Comparison of ENCODE assay signal across 17 cellular contexts in the genomic region with DNA sequence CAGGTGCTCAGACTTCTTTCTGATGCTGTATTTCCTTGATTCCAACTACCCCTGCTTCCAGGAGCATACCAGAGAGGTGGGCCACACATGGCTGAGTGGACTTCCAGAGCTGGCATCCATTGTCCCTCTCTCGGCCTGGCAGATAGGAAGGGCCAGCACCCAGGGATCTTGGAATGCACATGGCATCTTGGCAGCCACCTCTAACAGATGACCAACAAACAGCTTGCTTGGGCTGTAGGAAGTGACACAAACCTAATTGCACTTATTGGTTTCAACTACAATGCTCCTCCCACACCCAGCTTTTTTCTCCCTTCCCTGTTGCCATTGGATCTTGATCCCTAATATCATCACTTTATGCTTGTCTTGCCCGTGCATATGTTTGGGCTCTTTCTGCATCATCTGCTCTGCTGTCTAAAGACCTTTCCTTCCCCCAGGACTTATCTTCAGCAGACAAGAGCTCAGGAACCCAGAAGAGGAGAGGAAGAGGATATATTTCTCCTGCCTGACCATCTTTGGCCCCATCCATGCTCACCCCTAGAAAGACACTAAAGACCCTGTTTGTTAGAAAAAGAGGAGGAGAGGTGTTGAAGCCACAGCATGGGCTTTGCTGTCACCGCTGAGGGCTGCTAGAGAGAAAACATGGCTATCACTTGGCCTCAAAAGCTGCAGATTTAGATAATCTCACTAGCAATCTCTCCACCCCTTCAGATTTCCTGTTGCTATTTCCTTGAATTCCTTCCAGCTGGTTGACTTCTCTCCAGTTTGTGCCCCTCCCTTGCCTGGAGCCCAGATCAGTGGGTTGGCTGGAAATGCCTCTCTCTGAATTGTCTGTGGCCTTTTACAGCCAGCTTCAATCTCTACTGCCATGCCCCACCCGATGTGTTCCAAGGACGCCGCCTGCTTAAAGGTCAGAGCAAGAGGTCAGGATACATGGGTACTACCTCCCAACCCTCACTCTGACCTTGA.
DNase-seq lines count a peak whose midpoint lies in the region; ATAC-seq and TF ChIP-seq lines count a peak whose summit lies in the region.
"Had no signal": no experiment of that assay in that cellular context is flagged by ENCODE, and none has a peak within 500 bp of the region (broad histone marks: within the 10 kb centered on the region; RNA-seq: fewer than 3 reads in every experiment).

No MANE protein-coding gene starts in this region.

- DNase-seq in EH (ENCODE audit: low read depth) (peak; percentile 15), RPMI7951 (ENCODE audit: low read depth) (peak; percentile 75), cerebellar nuclear complex (lab: John Stamatoyannopoulos, UW) (peak; percentile 75 to 83), HPDE6-E6E7 (ENCODE audit: extremely low spot score) (no peak), mesenchymal stem cell (no peak), AG20443 (ENCODE audit: low spot score) (no peak)
- DNase-seq: COR-L47, GOT3, KG1, NCI-H1092, NCI-H146, NCI-H2081, NCI-H510A treated with DMSO at 0.1 percent for 48 hours, PC-9 had no signal

- no peak overlapping the region for H2AK5ac ChIP-seq in mesenchymal stem cell (ENCODE audit: low read length, severe bottlenecking)

- H2BK15ac ChIP-seq in mesenchymal stem cell (ENCODE audit: low read depth, poor library complexity, severe bottlenecking) = no peak overlapping the region

- no peak for TF ChIP-seq CTCF in nephron (IDR thresholded peaks at IDR 0.05; ENCODE audit: unreplicated experiment in 3 of 3)

- no peak overlapping the region for H4K91ac ChIP-seq in mesenchymal stem cell (ENCODE audit: low read length)

- no peak overlapping the region for H2AFZ ChIP-seq in mesenchymal stem cell (ENCODE audit: low read depth, low read length)
- H2AFZ ChIP-seq: PC-9 had no signal

- H3K27ac ChIP-seq in mesenchymal stem cell (ENCODE audit: low read length, poor library complexity, severe bottlenecking) = no peak overlapping the region
- H3K27ac ChIP-seq: PC-9, SJSA1 had no signal

- H2BK120ac ChIP-seq in mesenchymal stem cell (ENCODE audit: low read depth, low read length) = no peak overlapping the region

- peak overlapping the region in 2 of 3 experiments; percentile 13 to 19 for H3K27ac Mint-ChIP-seq in nephron

- H3K4me1 ChIP-seq in mesenchymal stem cell (ENCODE audit: control insufficient read depth, insufficient read depth, low read depth, low read length) = no peaks in the 10 kb centered on the region

- H3K9me3 ChIP-seq in mesenchymal stem cell (ENCODE audit: control insufficient read depth, low read length) = no peaks in the 10 kb centered on the region
- H3K9me3 ChIP-seq: SJSA1 had no signal

- H3K36me3 ChIP-seq in mesenchymal stem cell (ENCODE audit: control insufficient read depth in 1 of 2, insufficient read depth in 2 of 2, low read depth in 1 of 2, low read length in 2 of 2) = no peaks in the 10 kb centered on the region
- H3K36me3 ChIP-seq: SJSA1 had no signal

- no peak overlapping the region for H2BK5ac ChIP-seq in mesenchymal stem cell (ENCODE audit: low read depth, low read length, poor library complexity, severe bottlenecking)

- no peak overlapping the region for H3K4me3 ChIP-seq in mesenchymal stem cell (ENCODE audit: insufficient read depth in 1 of 2, low read depth in 1 of 2, low read length in 2 of 2)
- H3K4me3 ChIP-seq: PC-9, SJSA1 had no signal

- no peak overlapping the region for H3K9ac ChIP-seq in mesenchymal stem cell (ENCODE audit: low read length)

- no peaks in the 10 kb centered on the region for H3K79me1 ChIP-seq in mesenchymal stem cell (replicated peaks; ENCODE audit: low read length, poor library complexity, severe bottlenecking)

- no peak overlapping the region for H3K4ac ChIP-seq in mesenchymal stem cell (ENCODE audit: low read depth in 1 of 2, low read length in 2 of 2)

- H2BK12ac ChIP-seq in mesenchymal stem cell (ENCODE audit: low read length in 2 of 2) = no peak overlapping the region

- no peaks in the 10 kb centered on the region for H3K36me3 Mint-ChIP-seq in nephron (ENCODE audit: low read depth)

- H3K9me3 Mint-ChIP-seq in nephron = no peaks in the 10 kb centered on the region

- H4K8ac ChIP-seq in mesenchymal stem cell (ENCODE audit: low read length) = no peak overlapping the region

- H3K18ac ChIP-seq in mesenchymal stem cell (ENCODE audit: low read depth in 1 of 2, low read length in 2 of 2) = no peak overlapping the region

- no peak for ATAC-seq in GM18909 (IDR thresholded peaks at IDR 0.05; ENCODE audit: poor library complexity, unreplicated experiment)

- no peak overlapping the region for H3K4me3 Mint-ChIP-seq in nephron

- no peak overlapping the region for H3K4me2 ChIP-seq in mesenchymal stem cell (ENCODE audit: low read length, poor library complexity, severe bottlenecking)
- H3K4me2 ChIP-seq: PC-9 had no signal

- peaks cover 7% of the 10 kb centered on the region for H3K4me1 Mint-ChIP-seq in nephron

- H3K27me3 ChIP-seq in mesenchymal stem cell (ENCODE audit: control insufficient read depth in 1 of 2, insufficient read depth in 1 of 2, low read length in 2 of 2) = peaks cover 0 to 23% of the 10 kb centered on the region in 2 experiments
- H3K27me3 ChIP-seq: SJSA1 had no signal

- H3K14ac ChIP-seq in mesenchymal stem cell (ENCODE audit: low read length in 2 of 2) = no peak overlapping the region

- WGBS in mesenchymal stem cell = 71% methylated on average over 6 of the region's 6 CpGs

- no peak overlapping the region for H3K23ac ChIP-seq in mesenchymal stem cell (ENCODE audit: low read length in 2 of 2)

- peaks cover 28% of the 10 kb centered on the region for H3K27me3 Mint-ChIP-seq in nephron (ENCODE audit: low read depth)

Comparison
In these comparisons a context has a peak if more than half of its experiments do, and no peak if none do; other contexts are left out.
1. DNase-seq: peak in EH (single experiment), RPMI7951 (single experiment) and cerebellar nuclear complex (2 of 2); none in HPDE6-E6E7 (single experiment), mesenchymal stem cell (single experiment) and AG20443 (single experiment).